11 cellular contexts compared by ENCODE assay signal in genomic region chr21:36701912-36702621, GRCh38. TPM values are rescaled to one million over a fixed set of nuclear protein-coding genes. Genes with fewer than 3 reads are reported as not detected.
DNase-seq lines count a peak whose midpoint lies in the region; ATAC-seq and TF ChIP-seq lines count a peak whose summit lies in the region.
"Had no signal": no experiment of that assay in that cellular context is flagged by ENCODE, and none has a peak within 500 bp of the region (broad histone marks: within the 10 kb centered on the region; RNA-seq: fewer than 3 reads in every experiment).

No MANE protein-coding gene starts in this region.

- peak overlapping the region; percentile 87 for H3K4me3 ChIP-seq in PC-9

- H3K27me3 Mint-ChIP-seq in activated CD8-positive, alpha-beta memory T cell treated with anti-CD3 and anti-CD28 coated beads, Interleukin-2, amount 10 ng/mL, durations not matched to agents 7 days and 5 days, result peaks cover 83% of the 10 kb centered on the region
- peaks cover 43% of the 10 kb centered on the region for H3K27me3 Mint-ChIP-seq in glutamatergic neuron (ENCODE audit: unreplicated experiment)

- no peak overlapping the region for H3K4me3 Mint-ChIP-seq in activated CD8-positive, alpha-beta memory T cell treated with anti-CD3 and anti-CD28 coated beads, Interleukin-2, amount 10 ng/mL, durations not matched to agents 7 days and 5 days
- H3K4me3 Mint-ChIP-seq in glutamatergic neuron (ENCODE audit: unreplicated experiment), result peak overlapping the region; percentile 70
- H3K4me3 Mint-ChIP-seq in stimulated activated effector memory CD8-positive, alpha-beta T cell treated with anti-CD3 and anti-CD28 coated beads, Interleukin-12 subunit alpha, Interleukin-12 subunit beta, amount 100 ng/mL, for 72 hours, result peak overlapping the region; percentile 46
- H3K4me3 Mint-ChIP-seq: natural killer cell had no signal

- peaks cover 93% of the 10 kb centered on the region for H3K79me2 ChIP-seq in PC-9 (ENCODE audit: low read depth)

- ATAC-seq in activated CD8-positive, alpha-beta memory T cell treated with anti-CD3 and anti-CD28 coated beads, Interleukin-2, amount 10 ng/mL, durations not matched to agents 7 days and 5 days, result no peak
- no peak for ATAC-seq in stimulated activated effector memory CD8-positive, alpha-beta T cell treated with anti-CD3 and anti-CD28 coated beads, Interleukin-12 subunit alpha, Interleukin-12 subunit beta, amount 100 ng/mL, for 72 hours
- no peak for ATAC-seq in left cardiac atrium
- no peak for ATAC-seq in GM21447 (IDR thresholded peaks at IDR 0.05; ENCODE audit: unreplicated experiment)
- ATAC-seq: natural killer cell had no signal

- CTCF ChIA-PET in activated CD8-positive, alpha-beta memory T cell treated with anti-CD3 and anti-CD28 coated beads, Interleukin-2, amount 10 ng/mL, durations not matched to agents 7 days and 5 days (lab: Charles Lee), result interaction anchor here (0.6 to 1.8 kb wide), 2 partner anchors 10 to 295 kb away, joined by 3 to 4 read pairs; no protein-coding TSS in a partner anchor
- CTCF ChIA-PET in PC-9 (lab: Charles Lee), result no interaction called here

- peaks cover 2% of the 10 kb centered on the region for H3K36me3 Mint-ChIP-seq in activated CD8-positive, alpha-beta memory T cell treated with anti-CD3 and anti-CD28 coated beads, Interleukin-2, amount 10 ng/mL, durations not matched to agents 7 days and 5 days
- H3K36me3 Mint-ChIP-seq in glutamatergic neuron (ENCODE audit: unreplicated experiment), result no peaks in the 10 kb centered on the region
- no peaks in the 10 kb centered on the region for H3K36me3 Mint-ChIP-seq in stimulated activated effector memory CD8-positive, alpha-beta T cell treated with anti-CD3 and anti-CD28 coated beads, Interleukin-12 subunit alpha, Interleukin-12 subunit beta, amount 100 ng/mL, for 72 hours
- H3K36me3 Mint-ChIP-seq: natural killer cell had no signal

- H3K36me3 ChIP-seq in PC-9 (ENCODE audit: low read depth), result no peaks in the 10 kb centered on the region; the same call in 1 of the 2 replicates
- H3K36me3 ChIP-seq: brain microvascular endothelial cell had no signal

- no peak overlapping the region for H3K27ac Mint-ChIP-seq in activated CD8-positive, alpha-beta memory T cell treated with anti-CD3 and anti-CD28 coated beads, Interleukin-2, amount 10 ng/mL, durations not matched to agents 7 days and 5 days
- H3K27ac Mint-ChIP-seq in glutamatergic neuron (ENCODE audit: unreplicated experiment), result no peak overlapping the region
- H3K27ac Mint-ChIP-seq in stimulated activated effector memory CD8-positive, alpha-beta T cell treated with anti-CD3 and anti-CD28 coated beads, Interleukin-12 subunit alpha, Interleukin-12 subunit beta, amount 100 ng/mL, for 72 hours, result no peak overlapping the region
- H3K27ac Mint-ChIP-seq: natural killer cell had no signal

- H3K9me2 ChIP-seq in PC-9 (ENCODE audit: insufficient read depth), result no peaks in the 10 kb centered on the region

- no peaks in the 10 kb centered on the region; the same call in 1 of the 2 replicates for H3F3A ChIP-seq in PC-9 (ENCODE audit: insufficient read depth, low read depth)

- 0 out of 2 replicates have a peak, but pooled peaks cover 14% of the 10 kb centered on the region for H3K4me1 ChIP-seq in PC-9 (replicated peaks; ENCODE audit: insufficient read depth)

- DNase-seq in activated CD8-positive, alpha-beta memory T cell treated with anti-CD3 and anti-CD28 coated beads, Interleukin-2, amount 10 ng/mL, durations not matched to agents 7 days and 5 days, result peak; percentile 25
- DNase-seq in activated CD8-positive, alpha-beta memory T cell treated with anti-CD3 and anti-CD28 coated beads for 24 hours, result no peak
- peak in 1 of 2 experiments; percentile 59 for DNase-seq in PC-9
- no peak for DNase-seq in glutamatergic neuron
- DNase-seq in stimulated activated effector memory CD8-positive, alpha-beta T cell treated with anti-CD3 and anti-CD28 coated beads, Interleukin-12 subunit alpha, Interleukin-12 subunit beta, amount 100 ng/mL, for 72 hours (ENCODE audit: low spot score in 2 of 2), result no peak
- no peak for DNase-seq in left cardiac atrium
- no peak for DNase-seq in LoVo (ENCODE audit: low spot score)
- DNase-seq: brain microvascular endothelial cell, natural killer cell, NCI-H187 had no signal

- H3K4me1 Mint-ChIP-seq in activated CD8-positive, alpha-beta memory T cell treated with anti-CD3 and anti-CD28 coated beads, Interleukin-2, amount 10 ng/mL, durations not matched to agents 7 days and 5 days, result peaks cover 14% of the 10 kb centered on the region
- peaks cover 23% of the 10 kb centered on the region for H3K4me1 Mint-ChIP-seq in glutamatergic neuron (ENCODE audit: low read depth, unreplicated experiment)
- peaks cover 39% of the 10 kb centered on the region for H3K4me1 Mint-ChIP-seq in stimulated activated effector memory CD8-positive, alpha-beta T cell treated with anti-CD3 and anti-CD28 coated beads, Interleukin-12 subunit alpha, Interleukin-12 subunit beta, amount 100 ng/mL, for 72 hours

- no peaks in the 10 kb centered on the region for H3K9me3 Mint-ChIP-seq in activated CD8-positive, alpha-beta memory T cell treated with anti-CD3 and anti-CD28 coated beads, Interleukin-2, amount 10 ng/mL, durations not matched to agents 7 days and 5 days (ENCODE audit: low read depth)
- peaks cover 9% of the 10 kb centered on the region for H3K9me3 Mint-ChIP-seq in glutamatergic neuron (ENCODE audit: unreplicated experiment)
- H3K9me3 Mint-ChIP-seq in stimulated activated effector memory CD8-positive, alpha-beta T cell treated with anti-CD3 and anti-CD28 coated beads, Interleukin-12 subunit alpha, Interleukin-12 subunit beta, amount 100 ng/mL, for 72 hours, result no peaks in the 10 kb centered on the region
- H3K9me3 Mint-ChIP-seq: natural killer cell had no signal

- no peak overlapping the region; the same call in 1 of the 2 replicates for H2AFZ ChIP-seq in PC-9

- H3K27me3 ChIP-seq in PC-9 (ENCODE audit: insufficient read depth, low read depth), result no peaks in the 10 kb centered on the region

- BruUV-seq in PC-9 (replicated peaks; lab: Mats Ljungman, UMichigan), result no TSS peak

- POLR2A ChIA-PET in PC-9 (lab: Charles Lee; ENCODE audit: unreplicated experiment), result interaction anchor here (0.6 kb wide), 1 partner anchor 37 kb away, joined by 6 read pairs; no protein-coding TSS in a partner anchor

- intact Hi-C loops in PC-9 (cut with micrococcal nuclease; ENCODE audit: unreplicated experiment) (no loop called here), left cardiac atrium (cut with DNase I) (no loop called here)

- peak overlapping the region; percentile 92 for H3K4me2 ChIP-seq in PC-9

- peak overlapping the region; percentile 47 for H3K27ac ChIP-seq in PC-9
- H3K27ac ChIP-seq: brain microvascular endothelial cell had no signal

- no peaks in the 10 kb centered on the region for H3K9me3 ChIP-seq in PC-9 (ENCODE audit: insufficient read depth, low read depth)

- no peak for TF ChIP-seq CTCF in PC-9 (conservative IDR thresholded peaks at IDR 0.05)
- TF ChIP-seq CTCF in glutamatergic neuron (IDR thresholded peaks at IDR 0.05; ENCODE audit: partially characterized antibody, unreplicated experiment), result no peak

- H4K20me1 ChIP-seq in PC-9 (ENCODE audit: insufficient read depth), result peaks cover 32% of the 10 kb centered on the region

RNA-seq across cellular contexts. Expression of gene SIM2, which starts 3.2 kb away (rescaled TPM):
- under 1 TPM in 1 of 2 experiments, not detected in 1; 0.09 TPM for total RNA-seq in activated CD8-positive, alpha-beta memory T cell treated with anti-CD3 and anti-CD28 coated beads, Interleukin-2, amount 10 ng/mL, durations not matched to agents 7 days and 5 days
- total RNA-seq in PC-9 (2021) (17.9 and 18.5 TPM in 2 replicates), glutamatergic neuron (ENCODE audit: unreplicated experiment) (4.8 TPM), left cardiac atrium (not detected)
- total RNA-seq: natural killer cell had no signal
